ENCODE assay signal across 8 cellular contexts in the genomic region with DNA sequence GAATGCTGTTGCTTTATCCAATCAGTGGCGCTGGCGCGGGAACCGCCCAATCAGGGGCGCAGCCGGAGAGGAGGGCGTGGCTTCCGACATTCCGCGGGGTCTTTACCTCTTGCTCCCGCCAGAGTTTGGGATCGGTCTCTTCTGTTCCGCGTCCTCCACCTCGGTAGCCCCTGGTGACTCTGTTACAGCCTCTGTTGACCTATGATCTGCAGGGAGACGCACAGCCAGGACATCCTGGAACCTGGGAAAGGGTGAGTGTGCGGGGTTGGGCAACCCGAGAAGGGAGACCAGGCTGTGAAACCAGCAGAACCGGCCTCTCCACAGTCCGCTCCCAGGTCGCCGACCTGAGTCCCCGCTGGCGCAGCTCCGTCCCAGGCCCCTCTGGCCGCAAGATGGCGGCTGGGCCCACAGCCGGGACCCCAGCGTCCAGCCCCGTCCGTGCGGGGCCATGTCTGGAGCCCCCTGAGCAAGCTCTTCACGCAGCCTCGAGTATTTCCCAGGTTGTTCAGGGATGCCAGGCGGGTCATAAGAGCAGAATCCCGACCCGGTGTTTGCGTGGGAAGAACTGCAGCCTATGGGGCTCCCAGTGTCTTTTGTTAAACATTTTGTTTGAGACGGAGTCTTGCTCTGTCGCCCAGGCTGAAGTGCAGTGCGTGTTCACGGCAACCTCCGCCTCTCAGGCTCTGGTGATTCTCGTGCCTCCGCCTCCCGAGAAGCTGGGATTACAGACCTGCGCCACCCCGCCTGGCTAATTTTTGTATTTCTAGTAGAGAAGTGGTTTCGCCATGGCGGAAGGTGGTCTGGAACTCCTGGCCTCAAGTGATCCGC. TPM values are rescaled to one million over a fixed set of nuclear protein-coding genes. Genes with fewer than 3 reads are reported as not detected.
A peak's percentile ranks its signal among the peaks of the same experiment; 100 is the strongest.
DNase-seq lines count a peak whose midpoint lies in the region; ATAC-seq lines count a peak whose summit lies in the region.

No MANE protein-coding gene starts in this region.

- H3K27me3 Mint-ChIP-seq in CD4-positive, alpha-beta memory T cell, result no peaks in the 10 kb centered on the region
- H3K27me3 Mint-ChIP-seq in effector memory CD8-positive, alpha-beta T cell, result no peaks in the 10 kb centered on the region

- no peaks in the 10 kb centered on the region for H3K27me3 ChIP-seq in CD4-positive, alpha-beta memory T cell (ENCODE audit: insufficient read depth, low read length)
- H3K27me3 ChIP-seq in MG63, result no peaks in the 10 kb centered on the region

- peaks cover 0 to 2% (median 0%) of the 10 kb centered on the region in 8 donors for H3K9me3 Mint-ChIP-seq in CD4-positive, alpha-beta memory T cell
- no peaks in the 10 kb centered on the region for H3K9me3 Mint-ChIP-seq in effector memory CD8-positive, alpha-beta T cell

- H3K4me1 Mint-ChIP-seq in CD4-positive, alpha-beta memory T cell, result peaks cover 22 to 62% (median 34%) of the 10 kb centered on the region in 4 donors
- peaks cover 27 to 32% of the 10 kb centered on the region in 2 donors for H3K4me1 Mint-ChIP-seq in effector memory CD8-positive, alpha-beta T cell (ENCODE audit: low read depth in 2 of 2)

- peak overlapping the region; percentile 94 to 97 (median 95) for H3K4me3 Mint-ChIP-seq in CD4-positive, alpha-beta memory T cell
- peak overlapping the region; percentile 90 to 94 for H3K4me3 Mint-ChIP-seq in effector memory CD8-positive, alpha-beta T cell

- H3K27ac Mint-ChIP-seq in CD4-positive, alpha-beta memory T cell, result peak overlapping the region; percentile 80 to 93 (median 91)
- peak overlapping the region; percentile 83 to 88 for H3K27ac Mint-ChIP-seq in effector memory CD8-positive, alpha-beta T cell

- no peaks in the 10 kb centered on the region for H3K36me3 ChIP-seq in CD4-positive, alpha-beta memory T cell (ENCODE audit: insufficient read depth, low read length)
- H3K36me3 ChIP-seq in MG63, result no peaks in the 10 kb centered on the region

- peak overlapping the region; percentile 65 for H3K27ac ChIP-seq in CD4-positive, alpha-beta memory T cell (ENCODE audit: low read depth, low read length)

- peak; percentile 81 to 88 (median 81) for DNase-seq in CD4-positive, alpha-beta memory T cell
- peak; percentile 36 to 57 for DNase-seq in NCI-H1930 (lab: John Stamatoyannopoulos, UW)
- peak; percentile 70 to 72 for DNase-seq in activated CD8-positive, alpha-beta memory T cell treated with anti-CD3 and anti-CD28 coated beads for 4 hours (ENCODE audit: low read depth in 2 of 2)
- peak; percentile 77 to 78 (median 77) for DNase-seq in effector memory CD8-positive, alpha-beta T cell
- DNase-seq in mesenteric fat pad (ENCODE audit: low spot score), result peak; percentile 93
- DNase-seq in stimulated activated CD8-positive, alpha-beta memory T cell treated with anti-CD3 and anti-CD28 coated beads, Interleukin-12 subunit alpha, Interleukin-12 subunit beta, amount 100 ng/mL, for 1 hour (ENCODE audit: low read depth), result peak; percentile 72
- DNase-seq in MG63, result no peak

- peak overlapping the region; percentile 55 to 98 for H3K4me3 ChIP-seq in CD4-positive, alpha-beta memory T cell (ENCODE audit: low read length in 2 of 2)
- no peak overlapping the region for H3K4me3 ChIP-seq in MG63

- H3K4me1 ChIP-seq in CD4-positive, alpha-beta memory T cell (ENCODE audit: insufficient read depth, low read length), result peaks cover 23% of the 10 kb centered on the region

- intact Hi-C loops in CD4-positive, alpha-beta memory T cell (cut with micrococcal nuclease), result loop anchor here (1.0 to 2.0 kb wide), 4 partner anchors 36 to 490 kb away; a partner anchor contains a TSS

- POLR2A ChIA-PET in CD4-positive, alpha-beta memory T cell (lab: Charles Lee; ENCODE audit: partially characterized antibody), result interaction anchor here (0.6 to 2.2 kb wide), 12 partner anchors 13 to 489 kb away, joined by 3 to 14 read pairs (median 4); a partner anchor contains a TSS

- no peaks in the 10 kb centered on the region for H3K9me3 ChIP-seq in CD4-positive, alpha-beta memory T cell (ENCODE audit: control insufficient read depth in 1 of 2, low read length in 2 of 2)
- no peaks in the 10 kb centered on the region for H3K9me3 ChIP-seq in MG63

- CTCF ChIA-PET in CD4-positive, alpha-beta memory T cell (lab: Charles Lee; ENCODE audit: partially characterized antibody), result interaction anchor here (1.6 kb wide), 1 partner anchor 54 kb away, joined by 3 read pairs; no protein-coding TSS in a partner anchor

- H3K36me3 Mint-ChIP-seq in CD4-positive, alpha-beta memory T cell, result peaks cover 3 to 10% of the 10 kb centered on the region in 2 donors
- peaks cover 12% of the 10 kb centered on the region for H3K36me3 Mint-ChIP-seq in effector memory CD8-positive, alpha-beta T cell (ENCODE audit: insufficient read depth)

- ATAC-seq in GM21423 (IDR thresholded peaks at IDR 0.05; ENCODE audit: unreplicated experiment), result peak; percentile 64
- peak; percentile 73 for ATAC-seq in effector memory CD8-positive, alpha-beta T cell (replicated peaks)

RNA-seq across cellular contexts. Expression of a gene that starts 4.4 kb away (rescaled TPM):
- 1 to 10 TPM; 8.0 to 8.3 TPM for total RNA-seq in CD4-positive, alpha-beta memory T cell
- polyA plus RNA-seq in CD4-positive, alpha-beta memory T cell, result 1 to 10 TPM; 1.1 to 2.2 TPM
- 0.96 TPM for total RNA-seq in mesenteric fat pad
- total RNA-seq in MG63 (2014; rRNA removed; shearing (Covaris generic); ENCODE audit: low replicate concordance), result 0.07 and 1.4 TPM in 2 replicates
